ENCODE assay signal across 8 cellular contexts in the genomic region with DNA sequence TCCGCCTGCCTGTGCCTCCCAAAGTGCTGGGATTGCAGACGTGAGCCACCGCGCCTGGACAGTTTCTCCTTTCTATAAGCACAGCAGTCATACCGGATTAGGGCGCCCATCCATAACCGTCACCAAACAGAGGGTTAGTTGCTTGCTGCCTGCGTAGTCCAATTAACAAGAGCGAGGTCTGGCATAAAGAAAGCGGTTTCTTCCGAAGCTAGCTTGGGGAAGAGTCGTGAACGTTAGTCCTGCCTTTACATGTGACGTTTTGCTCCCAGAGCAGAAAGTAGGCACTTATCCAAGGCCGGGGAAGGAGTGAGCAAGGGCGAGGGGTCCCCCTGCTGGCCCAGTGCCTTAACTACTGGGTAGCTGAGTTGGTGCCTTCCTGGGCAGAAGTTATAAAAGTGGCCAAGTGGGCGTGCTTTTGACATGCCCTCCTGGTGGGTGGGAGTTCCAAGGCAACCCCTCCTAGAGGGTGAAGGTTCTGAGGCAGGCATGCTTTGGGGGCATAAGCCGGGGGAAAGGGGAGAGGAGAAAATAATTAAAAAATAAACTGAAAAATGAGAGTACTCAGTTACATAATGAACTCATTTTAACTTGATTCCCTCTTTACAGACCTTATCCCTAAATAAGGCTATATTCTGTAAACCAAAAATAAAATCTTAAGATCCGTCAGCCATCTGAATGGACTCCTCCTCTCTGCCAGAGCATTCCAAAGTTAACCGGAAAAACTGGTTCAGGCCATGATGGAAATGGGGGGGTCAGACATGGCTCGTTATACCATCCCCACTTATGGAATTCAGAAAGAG.
DNase-seq lines count a peak whose midpoint lies in the region; ATAC-seq and TF ChIP-seq lines count a peak whose summit lies in the region.

No MANE protein-coding gene starts in this region.

- ATAC-seq in HG02973 (IDR thresholded peaks at IDR 0.05; ENCODE audit: unreplicated experiment) = peak; percentile 91
- ATAC-seq in left lung = peak; percentile 99
- ATAC-seq in GM18873 (IDR thresholded peaks at IDR 0.05; ENCODE audit: low FRiP score, unreplicated experiment) = no peak

- DNase-seq in GDM1 (lab: John Stamatoyannopoulos, UW) (peak; percentile 74), NCI-H345 (lab: John Stamatoyannopoulos, UW) (peak; percentile 50), choroid plexus epithelial cell (ENCODE audit: low read depth) (peak; percentile 94), left lung (peak; percentile 83 to 91)
- peak; percentile 68 to 69 for DNase-seq in activated CD4-positive, alpha-beta T cell treated with anti-CD3 and anti-CD28 coated beads for 24 hours (ENCODE audit: low read depth in 2 of 2)
- DNase-seq in stimulated activated CD4-positive, alpha-beta T cell treated with anti-CD3 and anti-CD28 coated beads, Interleukin-1b, Interleukin-23, amount 100 ng/mL, for 4 hours (ENCODE audit: low read depth in 2 of 2) = peak; percentile 46 to 70

- H3K9me3 ChIP-seq in left lung = no peaks in the 10 kb centered on the region

- TF ChIP-seq CTCF in choroid plexus epithelial cell (conservative IDR thresholded peaks at IDR 0.05; ENCODE audit: low read depth, low read length) = peak; percentile 98
- peak; percentile 57 to 80 for TF ChIP-seq CTCF in left lung (IDR thresholded peaks at IDR 0.05)

- H3K4me3 ChIP-seq in choroid plexus epithelial cell (ENCODE audit: low read depth, low read length) = peak overlapping the region; percentile 43
- H3K4me3 ChIP-seq in left lung = peak overlapping the region; percentile 14 to 26

- peak overlapping the region in 1 of 2 donors; percentile 57 for H3K27ac ChIP-seq in left lung

- intact Hi-C loops in left lung (cut with DNase I) = loop anchor here in 1 of 2 donors (10.0 kb wide), 1 partner anchor 246 kb away; no protein-coding TSS in a partner anchor

- no peaks in the 10 kb centered on the region for H3K27me3 ChIP-seq in left lung

- H3K36me3 ChIP-seq in left lung = no peaks in the 10 kb centered on the region

- H3K4me1 ChIP-seq in left lung = peaks cover 4 to 17% of the 10 kb centered on the region in 2 donors
